8 cellular contexts compared by ENCODE assay signal in genomic region chr1:39129514-39129913, GRCh38.
DNase-seq lines count a peak whose midpoint lies in the region; ATAC-seq and TF ChIP-seq lines count a peak whose summit lies in the region.

No MANE protein-coding gene starts in this region.

- H3K4me1 ChIP-seq in DND-41 (ENCODE audit: insufficient read depth, low read length) (no peaks in the 10 kb centered on the region), MM.1S (ENCODE audit: low read length) (peaks cover 4% of the 10 kb centered on the region), neuronal stem cell (ENCODE audit: control insufficient read depth in 2 of 2, insufficient read depth in 1 of 2, low read depth in 1 of 2, low read length in 2 of 2) (peaks cover 35 to 46% of the 10 kb centered on the region in 2 donors)

- no peak overlapping the region for H3K4me3 ChIP-seq in DND-41 (ENCODE audit: low read depth in 1 of 2, low read length in 2 of 2)
- no peak overlapping the region for H3K4me3 ChIP-seq in MM.1S (ENCODE audit: low read length)
- no peak overlapping the region for H3K4me3 ChIP-seq in dorsolateral prefrontal cortex
- H3K4me3 ChIP-seq in neuronal stem cell (ENCODE audit: low read length in 2 of 2), result no peak overlapping the region

- H3K23ac ChIP-seq in neuronal stem cell (ENCODE audit: low read depth, low read length, poor library complexity), result no peak overlapping the region

- H3K27me3 ChIP-seq in DND-41 (ENCODE audit: insufficient read depth, low read length, poor library complexity) (no peaks in the 10 kb centered on the region), MM.1S (replicated peaks; ENCODE audit: insufficient read depth, low read length) (no peaks in the 10 kb centered on the region), dorsolateral prefrontal cortex (no peaks in the 10 kb centered on the region), neuronal stem cell (ENCODE audit: control insufficient read depth in 3 of 3, insufficient read depth in 3 of 3, low read depth in 1 of 3, low read length in 3 of 3) (no peaks in the 10 kb centered on the region)

- H3K36me3 ChIP-seq in DND-41 (ENCODE audit: insufficient read depth, low read length), result no peaks in the 10 kb centered on the region
- no peaks in the 10 kb centered on the region for H3K36me3 ChIP-seq in MM.1S (replicated peaks; ENCODE audit: insufficient read depth, low read length)
- peaks cover 0 to 23% of the 10 kb centered on the region in 2 donors for H3K36me3 ChIP-seq in neuronal stem cell (replicated peaks in 1 of 2; ENCODE audit: control insufficient read depth in 2 of 2, insufficient read depth in 2 of 2, low read length in 2 of 2)

- no peak overlapping the region for H2AFZ ChIP-seq in DND-41 (ENCODE audit: low read depth, low read length)
- H2AFZ ChIP-seq in MM.1S (ENCODE audit: low read length), result no peak overlapping the region
- H2AFZ ChIP-seq in neuronal stem cell (ENCODE audit: low read length), result no peak overlapping the region

- no peak overlapping the region for H3K9ac ChIP-seq in DND-41 (ENCODE audit: low read depth, low read length)
- no peak overlapping the region for H3K9ac ChIP-seq in MM.1S (ENCODE audit: low read length)
- no peak overlapping the region for H3K9ac ChIP-seq in neuronal stem cell (ENCODE audit: low read depth, low read length, poor library complexity)

- no peak overlapping the region for H4K8ac ChIP-seq in neuronal stem cell (ENCODE audit: low read depth, low read length)

- no peaks in the 10 kb centered on the region for H3F3A ChIP-seq in MM.1S (ENCODE audit: insufficient read depth, low read length)

- no peak overlapping the region for H3K27ac ChIP-seq in DND-41 (ENCODE audit: low read length)
- H3K27ac ChIP-seq in MM.1S (ENCODE audit: low read length), result no peak overlapping the region
- peak overlapping the region in 46 of 59 donors; percentile 1 to 81 (median 48) for H3K27ac ChIP-seq in dorsolateral prefrontal cortex
- H3K27ac ChIP-seq in neuronal stem cell (replicated peaks; ENCODE audit: low read length), result peak overlapping the region; percentile 4

- no peak overlapping the region for H4K91ac ChIP-seq in neuronal stem cell (ENCODE audit: low read depth, low read length, poor library complexity)

- no peak overlapping the region for H3K4ac ChIP-seq in neuronal stem cell (ENCODE audit: low read length)

- no peak overlapping the region for H2BK120ac ChIP-seq in neuronal stem cell (ENCODE audit: low read depth, low read length)

- intact Hi-C loops in dorsolateral prefrontal cortex (cut with DNase I), result no loop called here

- no peak overlapping the region for H2BK5ac ChIP-seq in neuronal stem cell (ENCODE audit: low read length)

- H2AK5ac ChIP-seq in neuronal stem cell (ENCODE audit: low read depth, low read length), result no peak overlapping the region

- H3K18ac ChIP-seq in neuronal stem cell (ENCODE audit: low read length), result no peak overlapping the region

- ATAC-seq in DND-41 (ENCODE audit: insufficient read depth, low read depth), result peak; percentile 56; the same call in 2 of the 3 replicates
- ATAC-seq in GM18511 (IDR thresholded peaks at IDR 0.05; ENCODE audit: unreplicated experiment), result no peak

- H4K20me1 ChIP-seq in DND-41 (ENCODE audit: insufficient read depth, low read length) (0 out of 2 replicates have a peak, but pooled peaks cover 2% of the 10 kb centered on the region), MM.1S (ENCODE audit: insufficient read depth, low read length) (no peaks in the 10 kb centered on the region)

- no peaks in the 10 kb centered on the region for H3K79me1 ChIP-seq in neuronal stem cell (ENCODE audit: low read depth, low read length)

- DNase-seq in DND-41, result no peak
- DNase-seq in MM.1S, result peak; percentile 29
- no peak for DNase-seq in dorsolateral prefrontal cortex
- no peak for DNase-seq in neuronal stem cell (ENCODE audit: low spot score)
- no peak for DNase-seq in NCI-H1436 (lab: John Stamatoyannopoulos, UW)
- no peak for DNase-seq in cerebellar nuclear complex (lab: John Stamatoyannopoulos, UW)
- DNase-seq in activated naive CD4-positive, alpha-beta T cell treated with Interleukin-2 at 50 U/mL for 16 hours, result no peak

- peak; percentile 30 for TF ChIP-seq CTCF in DND-41 (IDR thresholded peaks at IDR 0.05; ENCODE audit: borderline replicate concordance, extremely low read depth, low read length, poor library complexity, severe bottlenecking)
- peak; percentile 30 for TF ChIP-seq CTCF in MM.1S (IDR thresholded peaks at IDR 0.05; ENCODE audit: low read length)
- TF ChIP-seq CTCF in dorsolateral prefrontal cortex (IDR thresholded peaks at IDR 0.05 in 54 of 56, conservative IDR thresholded peaks at IDR 0.05 in 2 of 56; ENCODE audit: low read depth in 1 of 56, partially characterized antibody in 56 of 56), result peak in 15 of 56 donors; percentile 11 to 37 (median 16)

- H3K9me2 ChIP-seq in MM.1S (replicated peaks; ENCODE audit: insufficient read depth, low read length), result no peaks in the 10 kb centered on the region

- H3K14ac ChIP-seq in neuronal stem cell (ENCODE audit: low read length), result no peak overlapping the region

- no peaks in the 10 kb centered on the region for H3K9me3 ChIP-seq in DND-41 (ENCODE audit: insufficient read depth, low read length, severe bottlenecking)
- no peaks in the 10 kb centered on the region for H3K9me3 ChIP-seq in MM.1S (replicated peaks; ENCODE audit: insufficient read depth, low read length)
- H3K9me3 ChIP-seq in neuronal stem cell (replicated peaks in 1 of 2; ENCODE audit: control insufficient read depth in 2 of 2, insufficient read depth in 1 of 2, low read depth in 1 of 2, low read length in 2 of 2), result peaks cover 0 to 4% of the 10 kb centered on the region in 2 donors

- H3K79me2 ChIP-seq in DND-41 (ENCODE audit: insufficient read depth, low read length) (no peaks in the 10 kb centered on the region), MM.1S (ENCODE audit: low read length) (no peaks in the 10 kb centered on the region)

- no peak overlapping the region for H2BK12ac ChIP-seq in neuronal stem cell (ENCODE audit: low read length)

- no peak overlapping the region for H3K4me2 ChIP-seq in DND-41 (ENCODE audit: insufficient read depth, low read length)
- no peak overlapping the region for H3K4me2 ChIP-seq in MM.1S (ENCODE audit: low read depth, low read length)
- no peak overlapping the region for H3K4me2 ChIP-seq in neuronal stem cell (ENCODE audit: insufficient read depth, low read length, poor library complexity, severe bottlenecking)

- H2BK15ac ChIP-seq in neuronal stem cell (ENCODE audit: low read length), result no peak overlapping the region

Comparison
In these comparisons a context has a peak if more than half of its experiments do, and no peak if none do; other contexts are left out.
1. H3K27ac ChIP-seq: peak in dorsolateral prefrontal cortex (46 of 59) and neuronal stem cell (single experiment); none in DND-41 (single experiment) and MM.1S (single experiment).